Comparison of ENCODE assay signal across 8 cellular contexts in the genomic region with DNA sequence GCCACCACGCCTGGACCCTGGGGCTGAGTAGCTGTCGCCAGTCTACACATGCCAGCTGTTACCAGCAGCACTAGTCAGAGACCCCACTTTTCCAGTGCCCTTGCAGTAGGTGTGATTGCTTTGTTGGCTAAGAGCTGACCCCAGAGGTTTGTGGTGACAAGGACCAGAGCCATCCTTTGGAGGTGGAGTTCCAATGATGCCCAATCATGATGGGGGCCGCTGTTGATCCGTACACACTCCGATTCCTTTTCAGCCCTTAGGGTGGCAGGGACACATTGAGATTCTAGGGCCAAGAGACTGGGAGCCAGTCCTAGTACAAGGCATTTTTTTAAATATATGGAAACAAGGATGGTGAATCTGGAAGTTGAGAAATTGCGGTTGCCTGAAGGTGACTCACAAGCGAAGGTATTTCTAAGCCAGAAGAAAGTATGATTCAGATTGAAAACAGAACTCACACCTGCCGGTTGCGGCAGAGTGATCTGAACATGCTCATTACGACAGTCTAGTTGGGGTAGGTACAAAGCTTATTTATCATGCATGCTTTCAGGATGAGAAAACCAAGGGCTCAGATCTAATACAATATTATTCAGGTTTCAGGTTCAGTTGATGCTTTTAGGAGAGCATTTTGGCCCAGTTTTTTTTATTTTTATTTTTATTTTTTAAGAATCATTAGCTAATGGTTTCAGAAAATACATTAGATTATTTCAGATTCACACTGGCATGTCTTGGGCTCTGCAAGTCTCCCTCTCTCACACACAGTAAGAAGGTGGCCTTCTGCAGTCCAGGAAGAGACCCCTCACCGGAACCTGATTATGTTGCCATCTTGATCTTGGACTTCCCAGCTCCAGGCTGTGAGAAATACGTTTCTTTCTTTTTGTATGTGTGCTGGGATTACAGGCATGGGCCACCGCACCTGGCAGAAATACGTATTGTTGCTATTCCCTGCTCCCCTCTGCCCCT. TPM values are rescaled to one million over a fixed set of nuclear protein-coding genes. Genes with fewer than 3 reads are reported as not detected.
A peak's percentile ranks its signal among the peaks of the same experiment; 100 is the strongest.
DNase-seq lines count a peak whose midpoint lies in the region; ATAC-seq lines count a peak whose summit lies in the region.

No MANE protein-coding gene starts in this region.

- ATAC-seq in HG03139 (IDR thresholded peaks at IDR 0.05; ENCODE audit: unreplicated experiment): peak; percentile 81

- H3K9me3 Mint-ChIP-seq in activated naive CD8-positive, alpha-beta T cell treated with anti-CD3 and anti-CD28 coated beads for 36 hours: no peaks in the 10 kb centered on the region

- DNase-seq in stimulated activated naive CD4-positive, alpha-beta T cell treated with Interleukin-2 at 50 U/mL for 16 hours (lab: John Stamatoyannopoulos, UW): peak; percentile 5
- no peak for DNase-seq in stimulated activated naive CD4-positive, alpha-beta T cell (lab: John Stamatoyannopoulos, UW)
- DNase-seq in activated naive CD8-positive, alpha-beta T cell treated with anti-CD3 and anti-CD28 coated beads for 36 hours: peak; percentile 13
- DNase-seq in DMS 273 treated with DMSO at 0.1 percent for 48 hours (lab: John Stamatoyannopoulos, UW): no peak
- no peak for DNase-seq in NCI-H1417 (lab: John Stamatoyannopoulos, UW)
- DNase-seq in NCI-H82 treated with DMSO at 0.1 percent for 48 hours (lab: John Stamatoyannopoulos, UW; ENCODE audit: unreplicated experiment): no peak
- no peak for DNase-seq in NCI-H128 (lab: John Stamatoyannopoulos, UW; ENCODE audit: unreplicated experiment)

- no peak overlapping the region for H3K4me3 Mint-ChIP-seq in activated naive CD8-positive, alpha-beta T cell treated with anti-CD3 and anti-CD28 coated beads for 36 hours

- H3K4me1 Mint-ChIP-seq in activated naive CD8-positive, alpha-beta T cell treated with anti-CD3 and anti-CD28 coated beads for 36 hours: no peaks in the 10 kb centered on the region

- H3K36me3 Mint-ChIP-seq in activated naive CD8-positive, alpha-beta T cell treated with anti-CD3 and anti-CD28 coated beads for 36 hours: no peaks in the 10 kb centered on the region

- no peak overlapping the region for H3K27ac Mint-ChIP-seq in activated naive CD8-positive, alpha-beta T cell treated with anti-CD3 and anti-CD28 coated beads for 36 hours

- H3K27me3 Mint-ChIP-seq in activated naive CD8-positive, alpha-beta T cell treated with anti-CD3 and anti-CD28 coated beads for 36 hours: peaks cover 24% of the 10 kb centered on the region

RNA-seq across cellular contexts. Expression of a gene that starts 43.4 kb away (rescaled TPM):
- total RNA-seq in activated naive CD8-positive, alpha-beta T cell treated with anti-CD3 and anti-CD28 coated beads for 36 hours: not detected

Comparison
In these comparisons a context has a peak if more than half of its experiments do, and no peak if none do; other contexts are left out.
1. DNase-seq: peak in stimulated activated naive CD4-positive, alpha-beta T cell treated with Interleukin-2 at 50 U/mL for 16 hours (single experiment) and activated naive CD8-positive, alpha-beta T cell treated with anti-CD3 and anti-CD28 coated beads for 36 hours (single experiment); none in stimulated activated naive CD4-positive, alpha-beta T cell (0 of 6), DMS 273 treated with DMSO at 0.1 percent for 48 hours (single experiment), NCI-H1417 (0 of 3), NCI-H82 treated with DMSO at 0.1 percent for 48 hours (single experiment) and NCI-H128 (single experiment).